8 cellular contexts compared by ENCODE assay signal in genomic region chr9:2158729-2159128, GRCh38.
DNase-seq lines count a peak whose midpoint lies in the region; ATAC-seq and TF ChIP-seq lines count a peak whose summit lies in the region.

No MANE protein-coding gene starts in this region.

- no peak for TF ChIP-seq CTCF in heart right ventricle (IDR thresholded peaks at IDR 0.05)
- no peak for TF ChIP-seq CTCF in MCF 10A (IDR thresholded peaks at IDR 0.05; ENCODE audit: unreplicated experiment)
- no peak for TF ChIP-seq CTCF in vagina (IDR thresholded peaks at IDR 0.05)

- H3K27ac ChIP-seq in heart right ventricle (peak overlapping the region in 9 of 10 donors; percentile 65 to 88 (median 81)), vagina (peak overlapping the region; percentile 77)

- POLR2A ChIA-PET in MCF 10A (lab: Yijun Ruan, JAX) = interaction anchor here (0.6 to 2.8 kb wide), 7 partner anchors 27 to 685 kb away, joined by 3 to 12 read pairs (median 4); partner anchors contain the start of gene PUM3

- ATAC-seq in heart right ventricle (no peak), Right ventricle myocardium inferior (no peak)

- peak overlapping the region in 9 of 10 donors; percentile 36 to 67 (median 55) for H3K4me3 ChIP-seq in heart right ventricle
- H3K4me3 ChIP-seq in mononuclear cell (ENCODE audit: low read length) = peak overlapping the region; percentile 46
- H3K4me3 ChIP-seq in vagina = peak overlapping the region; percentile 49 to 50

- no peaks in the 10 kb centered on the region for H3K9me3 ChIP-seq in heart right ventricle
- no peaks in the 10 kb centered on the region for H3K9me3 ChIP-seq in mononuclear cell (ENCODE audit: low read depth, low read length)
- H3K9me3 ChIP-seq in vagina = no peaks in the 10 kb centered on the region

- TF ChIP-seq POLR2A in vagina (IDR thresholded peaks at IDR 0.05) = no peak

- peaks cover 24% of the 10 kb centered on the region for H3K4me1 Mint-ChIP-seq in MCF 10A (ENCODE audit: insufficient read depth, unreplicated experiment)

- H3K36me3 ChIP-seq in heart right ventricle = peaks cover 0 to 26% (median 3%) of the 10 kb centered on the region in 9 donors
- H3K36me3 ChIP-seq in vagina = no peaks in the 10 kb centered on the region

- no TSS peak for BruUV-seq in MCF 10A (replicated peaks; lab: Mats Ljungman, UMichigan)

- H3K4me3 Mint-ChIP-seq in MCF 10A (ENCODE audit: unreplicated experiment) = peak overlapping the region; percentile 80

- no peaks in the 10 kb centered on the region for H3K27me3 Mint-ChIP-seq in MCF 10A (ENCODE audit: insufficient read depth, unreplicated experiment)

- H3K36me3 Mint-ChIP-seq in MCF 10A (ENCODE audit: insufficient read depth, unreplicated experiment) = peaks cover 34% of the 10 kb centered on the region

- CTCF ChIA-PET in MCF 10A (lab: Yijun Ruan, JAX) = interaction anchor here (0.6 to 1.3 kb wide), 2 partner anchors 12 to 22 kb away, joined by 3 to 5 read pairs; no protein-coding TSS in a partner anchor

- H3K4me1 ChIP-seq in heart right ventricle = peaks cover 0 to 58% (median 35%) of the 10 kb centered on the region in 9 donors
- H3K4me1 ChIP-seq in mononuclear cell (ENCODE audit: insufficient read depth, low read length) = peaks cover 61% of the 10 kb centered on the region
- peaks cover 57% of the 10 kb centered on the region for H3K4me1 ChIP-seq in vagina

- H3K27ac Mint-ChIP-seq in MCF 10A (ENCODE audit: low read depth, unreplicated experiment) = peak overlapping the region; percentile 91

- DNase-seq in heart right ventricle (no peak), Right ventricle myocardium inferior (ENCODE audit: missing footprints) (no peak), MCF 10A (ENCODE audit: unreplicated experiment) (no peak), vagina (ENCODE audit: extremely low spot score in 2 of 2) (no peak), NCI-H2029 (lab: John Stamatoyannopoulos, UW) (no peak), COR-L47 (lab: John Stamatoyannopoulos, UW) (no peak), RKO (ENCODE audit: low spot score) (no peak)

- H3K27me3 ChIP-seq in heart right ventricle (no peaks in the 10 kb centered on the region), mononuclear cell (ENCODE audit: insufficient read depth, low read length) (no peaks in the 10 kb centered on the region), vagina (no peaks in the 10 kb centered on the region)

- H3K9me3 Mint-ChIP-seq in MCF 10A (ENCODE audit: unreplicated experiment) = no peaks in the 10 kb centered on the region

- 11 to 14% methylated on average over 3 of the region's 3 CpGs for WGBS in heart right ventricle, 2 donors

- intact Hi-C loops in heart right ventricle (cut with DNase I) = loop anchor here in 1 of 10 donors (5.0 kb wide), 1 partner anchor 84 kb away; no protein-coding TSS in a partner anchor
- intact Hi-C loops in Right ventricle myocardium inferior (cut with DNase I) = loop anchor here (1.0 kb wide), 1 partner anchor 20 kb away; no protein-coding TSS in a partner anchor
- intact Hi-C loops in MCF 10A (cut with micrococcal nuclease) = loop anchor here (5.0 kb wide), 1 partner anchor 141 kb away; the partner anchor contains the start of gene SMARCA2
- intact Hi-C loops in vagina (cut with DNase I) = no loop called here
